Comparison of ENCODE assay signal across 31 cellular contexts in genomic region chr20:48809672-48810071, GRCh38. TPM values are rescaled to one million over a fixed set of nuclear protein-coding genes. Genes with fewer than 3 reads are reported as not detected.
DNase-seq lines count a peak whose midpoint lies in the region; TF ChIP-seq lines count a peak whose summit lies in the region.
"Had no signal": no experiment of that assay in that cellular context is flagged by ENCODE, and none has a peak within 500 bp of the region (broad histone marks: within the 10 kb centered on the region; RNA-seq: fewer than 3 reads in every experiment).

No MANE protein-coding gene starts in this region.

- H2AFZ ChIP-seq in Loucy (ENCODE audit: low read length), result no peak overlapping the region

- H3K9me3 ChIP-seq in Loucy (ENCODE audit: insufficient read depth, low read depth, low read length) (0 out of 2 replicates have a peak, but pooled peaks cover 4% of the 10 kb centered on the region), neutrophil (no peaks in the 10 kb centered on the region)
- H3K9me3 ChIP-seq: gastrocnemius medialis, pancreas had no signal

- H3K36me3 Mint-ChIP-seq in activated CD4-positive, alpha-beta memory T cell treated with anti-CD3 and anti-CD28 coated beads, Interleukin-2, amount 10 ng/mL, durations not matched to agents 7 days and 5 days (ENCODE audit: low read depth), result peaks cover 64% of the 10 kb centered on the region
- peaks cover 28% of the 10 kb centered on the region for H3K36me3 Mint-ChIP-seq in activated CD4-positive, alpha-beta memory T cell treated with anti-CD3 and anti-CD28 coated beads for 36 hours
- peaks cover 46% of the 10 kb centered on the region for H3K36me3 Mint-ChIP-seq in dendritic cell treated with granulocyte-macrophage colony-stimulating factor and Interleukin-4, amounts not matched to agents 40 ng/mL and 50 ng/mL, for 4 days (ENCODE audit: low read depth)

- peaks cover 89% of the 10 kb centered on the region for H3K79me2 ChIP-seq in Loucy (ENCODE audit: insufficient read depth, low read length)

- H3K9ac ChIP-seq in Loucy (ENCODE audit: low read depth, low read length, poor library complexity, severe bottlenecking), result no peak overlapping the region

- H3K36me3 ChIP-seq in Loucy (ENCODE audit: insufficient read depth, low read length) (no peaks in the 10 kb centered on the region), neutrophil (peaks cover 68% of the 10 kb centered on the region)
- H3K36me3 ChIP-seq: gastrocnemius medialis, left ventricle myocardium inferior, pancreas, stomach had no signal

- H3K27ac Mint-ChIP-seq in activated CD4-positive, alpha-beta memory T cell treated with anti-CD3 and anti-CD28 coated beads, Interleukin-2, amount 10 ng/mL, durations not matched to agents 7 days and 5 days, result peak overlapping the region; percentile 50
- no peak overlapping the region for H3K27ac Mint-ChIP-seq in activated CD4-positive, alpha-beta memory T cell treated with anti-CD3 and anti-CD28 coated beads for 36 hours
- H3K27ac Mint-ChIP-seq in dendritic cell treated with granulocyte-macrophage colony-stimulating factor and Interleukin-4, amounts not matched to agents 40 ng/mL and 50 ng/mL, for 4 days, result peak overlapping the region; percentile 70
- H3K27ac Mint-ChIP-seq: activated naive CD4-positive, alpha-beta T cell treated with anti-CD3 and anti-CD28 coated beads, Interleukin-2, amount 10 ng/mL, durations not matched to agents 7 days and 5 days; activated T-helper 1 cell treated with anti-CD3 and anti-CD28 coated beads, Interleukin-12 subunit alpha, Interleukin-12 subunit beta, Interleukin-2, Interleukin-4 antibody, amounts not matched to agents 30 ng/mL and 10 ng/mL and 1 ng/mL, durations not matched to agents 14 hours and 24 hours and 36 hours; mesothelial cell of epicardium had no signal

- H3K4me1 ChIP-seq in Loucy (ENCODE audit: insufficient read depth, low read length, poor library complexity, severe bottlenecking) (peaks cover 23% of the 10 kb centered on the region), neutrophil (ENCODE audit: control insufficient read depth in 1 of 2, insufficient read depth in 1 of 2, low read depth in 1 of 2, low read length in 1 of 2) (peaks cover 64 to 85% of the 10 kb centered on the region in 2 experiments)
- H3K4me1 ChIP-seq: pancreas had no signal

- no peaks in the 10 kb centered on the region for H4K20me1 ChIP-seq in Loucy (ENCODE audit: insufficient read depth, low read length, poor library complexity, severe bottlenecking)

- H3F3A ChIP-seq in Loucy (ENCODE audit: low read depth), result peaks cover 5% of the 10 kb centered on the region; the same call in 1 of the 2 replicates

- no peak overlapping the region for H3K4me3 Mint-ChIP-seq in activated CD4-positive, alpha-beta memory T cell treated with anti-CD3 and anti-CD28 coated beads, Interleukin-2, amount 10 ng/mL, durations not matched to agents 7 days and 5 days
- H3K4me3 Mint-ChIP-seq in activated CD4-positive, alpha-beta memory T cell treated with anti-CD3 and anti-CD28 coated beads for 36 hours, result no peak overlapping the region
- H3K4me3 Mint-ChIP-seq in dendritic cell treated with granulocyte-macrophage colony-stimulating factor and Interleukin-4, amounts not matched to agents 40 ng/mL and 50 ng/mL, for 4 days, result no peak overlapping the region
- H3K4me3 Mint-ChIP-seq: activated naive CD4-positive, alpha-beta T cell treated with anti-CD3 and anti-CD28 coated beads, Interleukin-2, amount 10 ng/mL, durations not matched to agents 7 days and 5 days; activated T-helper 1 cell treated with anti-CD3 and anti-CD28 coated beads, Interleukin-12 subunit alpha, Interleukin-12 subunit beta, Interleukin-2, Interleukin-4 antibody, amounts not matched to agents 30 ng/mL and 10 ng/mL and 1 ng/mL, durations not matched to agents 14 hours and 24 hours and 36 hours; mesothelial cell of epicardium had no signal

- DNase-seq in activated CD4-positive, alpha-beta memory T cell treated with anti-CD3 and anti-CD28 coated beads, Interleukin-2, amount 10 ng/mL, durations not matched to agents 7 days and 5 days, result no peak
- DNase-seq in activated CD4-positive, alpha-beta memory T cell treated with anti-CD3 and anti-CD28 coated beads for 36 hours, result no peak
- DNase-seq in OCI-M1 (lab: John Stamatoyannopoulos, UW) (no peak), superior temporal gyrus (ENCODE audit: extremely low spot score) (no peak), NCI-H1417 (lab: John Stamatoyannopoulos, UW) (no peak)
- DNase-seq: 8988T; activated CD4-positive, alpha-beta T cell treated with anti-CD3 and anti-CD28 coated beads for 48 hours; activated naive CD4-positive, alpha-beta T cell treated with anti-CD3 and anti-CD28 coated beads, Interleukin-2, amount 10 ng/mL, durations not matched to agents 7 days and 5 days; dermis blood vessel endothelial cell; DMS79 treated with DMSO at 0.1 percent for 48 hours; gastrocnemius medialis; H7; hypothalamus; left ventricle myocardium inferior; naive B cell; NCI-H1417 treated with DMSO at 0.1 percent for 48 hours; NCI-H345; pancreas; retina; stomach; T-helper 2 cell had no signal

- H3K27me3 Mint-ChIP-seq in activated CD4-positive, alpha-beta memory T cell treated with anti-CD3 and anti-CD28 coated beads, Interleukin-2, amount 10 ng/mL, durations not matched to agents 7 days and 5 days, result no peaks in the 10 kb centered on the region
- H3K27me3 Mint-ChIP-seq in activated CD4-positive, alpha-beta memory T cell treated with anti-CD3 and anti-CD28 coated beads for 36 hours, result no peaks in the 10 kb centered on the region
- H3K27me3 Mint-ChIP-seq in dendritic cell treated with granulocyte-macrophage colony-stimulating factor and Interleukin-4, amounts not matched to agents 40 ng/mL and 50 ng/mL, for 4 days, result no peaks in the 10 kb centered on the region
- H3K27me3 Mint-ChIP-seq: naive B cell had no signal

- intact Hi-C loops in activated CD4-positive, alpha-beta memory T cell treated with anti-CD3 and anti-CD28 coated beads for 36 hours (cut with micrococcal nuclease), result no loop called here
- intact Hi-C loops in dendritic cell treated with granulocyte-macrophage colony-stimulating factor and Interleukin-4, amounts not matched to agents 40 ng/mL and 50 ng/mL, for 4 days (cut with micrococcal nuclease), result no loop called here

- H3K27me3 ChIP-seq in Loucy (ENCODE audit: insufficient read depth, low read length, poor library complexity, severe bottlenecking) (no peaks in the 10 kb centered on the region), neutrophil (no peaks in the 10 kb centered on the region)
- H3K27me3 ChIP-seq: gastrocnemius medialis, pancreas, stomach, tibial nerve had no signal

- no peaks in the 10 kb centered on the region for H3K9me2 ChIP-seq in Loucy (replicated peaks; ENCODE audit: low read depth, low read length)

- H3K27ac ChIP-seq in neutrophil, result peak overlapping the region; percentile 93
- H3K27ac ChIP-seq: gastrocnemius medialis, left ventricle myocardium inferior, pancreas, RWPE1, skin epidermis, stomach, tibial nerve, VCaP had no signal

- H3K4me3 ChIP-seq in Loucy (ENCODE audit: low read length, poor library complexity, severe bottlenecking), result no peak overlapping the region
- H3K4me3 ChIP-seq in neutrophil (ENCODE audit: low read depth in 1 of 2, low read length in 1 of 2), result peak overlapping the region in 1 of 2 experiments; percentile 21
- H3K4me3 ChIP-seq: gastrocnemius medialis, left ventricle myocardium inferior, pancreas, skin epidermis, stomach, tibial nerve had no signal

- CTCF ChIA-PET in activated CD4-positive, alpha-beta memory T cell treated with anti-CD3 and anti-CD28 coated beads, Interleukin-2, amount 10 ng/mL, durations not matched to agents 7 days and 5 days (lab: Charles Lee), result interaction anchor here (0.9 kb wide), 1 partner anchor 89 kb away, joined by 4 read pairs; no protein-coding TSS in a partner anchor
- CTCF ChIA-PET in activated CD4-positive, alpha-beta memory T cell treated with anti-CD3 and anti-CD28 coated beads for 36 hours (lab: Charles Lee), result no interaction called here

- H3K4me2 ChIP-seq in Loucy (ENCODE audit: low read depth, low read length, poor library complexity, severe bottlenecking), result peak overlapping the region; percentile 10

- H3K4me1 Mint-ChIP-seq in activated CD4-positive, alpha-beta memory T cell treated with anti-CD3 and anti-CD28 coated beads, Interleukin-2, amount 10 ng/mL, durations not matched to agents 7 days and 5 days, result peaks cover 47% of the 10 kb centered on the region
- H3K4me1 Mint-ChIP-seq in activated CD4-positive, alpha-beta memory T cell treated with anti-CD3 and anti-CD28 coated beads for 36 hours (ENCODE audit: low read depth), result peaks cover 53% of the 10 kb centered on the region
- H3K4me1 Mint-ChIP-seq in dendritic cell treated with granulocyte-macrophage colony-stimulating factor and Interleukin-4, amounts not matched to agents 40 ng/mL and 50 ng/mL, for 4 days (ENCODE audit: low read depth), result peaks cover 55% of the 10 kb centered on the region
- H3K4me1 Mint-ChIP-seq: mesothelial cell of epicardium had no signal

- POLR2A ChIA-PET in activated CD4-positive, alpha-beta memory T cell treated with anti-CD3 and anti-CD28 coated beads, Interleukin-2, amount 10 ng/mL, durations not matched to agents 7 days and 5 days (lab: Charles Lee), result no interaction called here
- POLR2A ChIA-PET in activated CD4-positive, alpha-beta memory T cell treated with anti-CD3 and anti-CD28 coated beads for 36 hours (lab: Charles Lee), result no interaction called here

- TF ChIP-seq CTCF in Loucy (conservative IDR thresholded peaks at IDR 0.05; ENCODE audit: low read length) (no peak), neutrophil (IDR thresholded peaks at IDR 0.05) (no peak)

- H3K9me3 Mint-ChIP-seq in activated CD4-positive, alpha-beta memory T cell treated with anti-CD3 and anti-CD28 coated beads, Interleukin-2, amount 10 ng/mL, durations not matched to agents 7 days and 5 days, result peaks cover 14% of the 10 kb centered on the region
- H3K9me3 Mint-ChIP-seq in activated CD4-positive, alpha-beta memory T cell treated with anti-CD3 and anti-CD28 coated beads for 36 hours, result peaks cover 16% of the 10 kb centered on the region
- H3K9me3 Mint-ChIP-seq in dendritic cell treated with granulocyte-macrophage colony-stimulating factor and Interleukin-4, amounts not matched to agents 40 ng/mL and 50 ng/mL, for 4 days, result peaks cover 9% of the 10 kb centered on the region

RNA-seq across cellular contexts. Expression of gene PREX1, which starts 18.1 kb away (rescaled TPM):
- total RNA-seq in activated CD4-positive, alpha-beta memory T cell treated with anti-CD3 and anti-CD28 coated beads, Interleukin-2, amount 10 ng/mL, durations not matched to agents 7 days and 5 days, result 100 to 1,000 TPM; 158 to 160 TPM
- 10 to 100 TPM; 91.5 to 92.8 TPM for total RNA-seq in activated CD4-positive, alpha-beta memory T cell treated with anti-CD3 and anti-CD28 coated beads for 36 hours
- total RNA-seq: MCF 10A had no signal
